In genomic region chr2:174334781-174335604, GRCh38 we compare ENCODE assay signal across 8 cellular contexts. TPM values are rescaled to one million over a fixed set of nuclear protein-coding genes. Genes with fewer than 3 reads are reported as not detected.
DNase-seq lines count a peak whose midpoint lies in the region; ATAC-seq and TF ChIP-seq lines count a peak whose summit lies in the region.

TSS of gene SP9 (plus strand) at chr2:174334954. CDS start at chr2:174335093, 139 bp downstream.

- no peaks in the 10 kb centered on the region for H3K36me3 ChIP-seq in heart left ventricle
- no peaks in the 10 kb centered on the region for H3K36me3 ChIP-seq in muscle layer of colon (ENCODE audit: insufficient read depth, low read length)

- H3K4me3 ChIP-seq in heart left ventricle (peak within 1 kb of the TSS in 9 of 12 donors; percentile 13 to 53 (median 27)), muscle layer of colon (ENCODE audit: low read depth in 1 of 2, low read length in 2 of 2) (peak within 1 kb of the TSS; percentile 27 to 30)

- WGBS in heart left ventricle, 4 donors, result 4 to 7% (median 6%) methylated on average over 14 to 55 of the region's 55 CpGs

- no TSS peak for BruUV-seq in MCF 10A (replicated peaks; lab: Mats Ljungman, UMichigan)

- peak in 2 of 4 donors; percentile 24 to 42 for ATAC-seq in heart left ventricle
- ATAC-seq in omental fat pad (ENCODE audit: low FRiP score), result no peak
- no peak for ATAC-seq in GM21515 (IDR thresholded peaks at IDR 0.05; ENCODE audit: unreplicated experiment)

- no peak for TF ChIP-seq POLR2A in heart left ventricle (IDR thresholded peaks at IDR 0.05)

- POLR2A ChIA-PET in MCF 10A (lab: Yijun Ruan, JAX), result interaction anchor here (0.6 kb wide), 1 partner anchor 103 kb away, joined by 4 read pairs; no protein-coding TSS in a partner anchor

- no peaks in the 10 kb centered on the region for H3K36me3 Mint-ChIP-seq in MCF 10A (ENCODE audit: insufficient read depth, unreplicated experiment)

- peaks cover 86 to 100% (median 98%) of the 10 kb centered on the region in 9 donors for H3K27me3 ChIP-seq in heart left ventricle
- H3K27me3 ChIP-seq in muscle layer of colon (ENCODE audit: control insufficient read depth in 1 of 2, insufficient read depth in 2 of 2, low read length in 2 of 2), result peaks cover 88 to 98% of the 10 kb centered on the region in 2 donors

- TF ChIP-seq CTCF in heart left ventricle (IDR thresholded peaks at IDR 0.05), result no peak
- no peak for TF ChIP-seq CTCF in MCF 10A (IDR thresholded peaks at IDR 0.05; ENCODE audit: unreplicated experiment)
- TF ChIP-seq CTCF in omental fat pad (IDR thresholded peaks at IDR 0.05), result no peak

- H3K4me1 ChIP-seq in heart left ventricle (peaks cover 7 to 65% (median 27%) of the 10 kb centered on the region in 12 donors), muscle layer of colon (ENCODE audit: insufficient read depth, low read length) (peaks cover 21% of the 10 kb centered on the region)

- H3K9ac ChIP-seq in muscle layer of colon (ENCODE audit: low read length), result no peak within 1 kb of the TSS

- H3K27ac ChIP-seq in heart left ventricle, result no peak within 1 kb of the TSS
- no peak within 1 kb of the TSS for H3K27ac ChIP-seq in muscle layer of colon (ENCODE audit: low read depth, low read length)

- H3K27ac Mint-ChIP-seq in MCF 10A (ENCODE audit: low read depth, unreplicated experiment), result no peak within 1 kb of the TSS

- DNase-seq in heart left ventricle (peak in 1 of 5 donors; percentile 63), cardiac septum (ENCODE audit: low spot score) (no peak), NCI-H748 (lab: John Stamatoyannopoulos, UW; ENCODE audit: unreplicated experiment) (peak; percentile 92), MCF 10A (ENCODE audit: unreplicated experiment) (no peak), omental fat pad (ENCODE audit: low spot score) (no peak), cerebellar nuclear complex (lab: John Stamatoyannopoulos, UW) (no peak)

- no peaks in the 10 kb centered on the region for H3K4me1 Mint-ChIP-seq in MCF 10A (ENCODE audit: insufficient read depth, unreplicated experiment)

- CTCF ChIA-PET in MCF 10A (lab: Yijun Ruan, JAX), result no interaction called here

- no peaks in the 10 kb centered on the region for H3K27me3 Mint-ChIP-seq in MCF 10A (ENCODE audit: insufficient read depth, unreplicated experiment)

- intact Hi-C loops in heart left ventricle (cut with DNase I), result loop anchor here in 4 of 10 donors (5.0 to 10.0 kb wide), 5 partner anchors 170 to 760 kb away; partner anchors contain the start of gene SP3 (in 1 of the 4)
- intact Hi-C loops in cardiac septum (cut with DNase I), result loop anchor here (2.0 kb wide), 1 partner anchor 86 kb away; the partner anchor contains the start of gene OLA1
- intact Hi-C loops in MCF 10A (cut with micrococcal nuclease), result no loop called here

- H3K9me3 Mint-ChIP-seq in MCF 10A (ENCODE audit: unreplicated experiment), result no peaks in the 10 kb centered on the region

- no peaks in the 10 kb centered on the region for H3K9me3 ChIP-seq in heart left ventricle
- H3K9me3 ChIP-seq in muscle layer of colon (ENCODE audit: low read length), result peaks cover 1% of the 10 kb centered on the region

- H3K4me3 Mint-ChIP-seq in MCF 10A (ENCODE audit: unreplicated experiment), result peak within 1 kb of the TSS; percentile 73

RNA-seq across cellular contexts. Expression of gene SP9, which starts in this region (rescaled TPM):
- total RNA-seq in heart left ventricle (under 1 TPM in 1 of 9 donors, not detected in 8; 0.08 TPM), cardiac septum (not detected), MCF 10A (2022) (not detected in 2 replicates), omental fat pad (not detected)
- polyA plus RNA-seq in heart left ventricle, result not detected
